In genomic region chr15:50907866-50908208, GRCh38 we compare ENCODE assay signal across 8 cellular contexts. TPM values are rescaled to one million over a fixed set of nuclear protein-coding genes. Genes with fewer than 3 reads are reported as not detected.
DNase-seq lines count a peak whose midpoint lies in the region; ATAC-seq, FAIRE-seq and TF ChIP-seq lines count a peak whose summit lies in the region.

No MANE protein-coding gene starts in this region.

- H3K4me3 Mint-ChIP-seq in brain, result peak overlapping the region; percentile 91 to 98 (median 93)

- DNase-seq in AG08395 (ENCODE audit: low spot score) (peak; percentile 21), T follicular helper cell (ENCODE audit: low read depth) (peak; percentile 27), iPS-NIHi11 (ENCODE audit: low spot score) (peak; percentile 60), HTR-8/SVneo (ENCODE audit: insufficient read length, low spot score) (no peak)
- peak; percentile 47 to 60 for DNase-seq in stimulated activated CD4-positive, alpha-beta T cell treated with anti-CD3 and anti-CD28 coated beads, Interleukin-2, amount 100 ng/mL, for 24 hours

- H3K9me3 Mint-ChIP-seq in brain, result peaks cover 0 to 2% (median 0%) of the 10 kb centered on the region in 5 experiments

- peak overlapping the region; percentile 88 to 98 (median 96) for H3K27ac Mint-ChIP-seq in brain

- H3K27me3 Mint-ChIP-seq in brain, result no peaks in the 10 kb centered on the region

- TF ChIP-seq CTCF in brain (conservative IDR thresholded peaks at IDR 0.05), result no peak

- peaks cover 37% of the 10 kb centered on the region for H3K4me1 Mint-ChIP-seq in brain

- peaks cover 5% of the 10 kb centered on the region for H3K36me3 Mint-ChIP-seq in brain

- no peak for FAIRE-seq in HTR-8/SVneo (lab: Jason Lieb, UNC)

- ATAC-seq in GM18867 (IDR thresholded peaks at IDR 0.05; ENCODE audit: unreplicated experiment) (peak; percentile 29), HG03521 (IDR thresholded peaks at IDR 0.05; ENCODE audit: unreplicated experiment) (peak; percentile 24)

RNA-seq across cellular contexts. Expression of gene AP4E1, which starts 0.6 kb away (rescaled TPM):
- polyA plus RNA-seq in brain (ENCODE audit: insufficient read depth, low read depth, low replicate concordance), result 1.4 TPM
